Comparison of ENCODE assay signal across 11 cellular contexts in genomic region chr9:16625106-16625505, GRCh38.
DNase-seq lines count a peak whose midpoint lies in the region; ATAC-seq and TF ChIP-seq lines count a peak whose summit lies in the region.
"Had no signal": no experiment of that assay in that cellular context is flagged by ENCODE, and none has a peak within 500 bp of the region (broad histone marks: within the 10 kb centered on the region; RNA-seq: fewer than 3 reads in every experiment).

No MANE protein-coding gene starts in this region.

- peak; percentile 39 to 54; a peak in 2 of 4 replicates for TF ChIP-seq EP300 in SK-N-SH (IDR thresholded peaks at IDR 0.05; ENCODE audit: borderline replicate concordance in 1 of 2, low read depth in 1 of 2, low read length in 1 of 2)

- no peak overlapping the region for H3K27ac ChIP-seq in GM23338 (ENCODE audit: low read depth)
- peak overlapping the region; percentile 83 to 86; a peak in 3 of 4 replicates for H3K27ac ChIP-seq in SK-N-SH (ENCODE audit: low read depth in 2 of 2, low read length in 1 of 2)
- no peak overlapping the region for H3K27ac ChIP-seq in smooth muscle cell (ENCODE audit: low read depth)
- no peak overlapping the region for H3K27ac ChIP-seq in foreskin keratinocyte

- H3K36me3 Mint-ChIP-seq in GM23338 (ENCODE audit: low read depth): no peaks in the 10 kb centered on the region

- H3K4me3 ChIP-seq in GM23338: no peak overlapping the region
- no peak overlapping the region for H3K4me3 ChIP-seq in SK-N-SH (ENCODE audit: low read depth in 2 of 2, low read length in 1 of 2)
- H3K4me3 ChIP-seq in smooth muscle cell: no peak overlapping the region

- no peak for TF ChIP-seq CTCF in GM23338 (conservative IDR thresholded peaks at IDR 0.05; ENCODE audit: low read depth in 2 of 2)
- no peak for TF ChIP-seq CTCF in SK-N-SH (IDR thresholded peaks at IDR 0.05)
- no peak for TF ChIP-seq CTCF in smooth muscle cell (IDR thresholded peaks at IDR 0.05; ENCODE audit: borderline replicate concordance, insufficient read depth, poor library complexity, severe bottlenecking)
- no peak for TF ChIP-seq CTCF in foreskin keratinocyte (conservative IDR thresholded peaks at IDR 0.05)

- H3K9me3 Mint-ChIP-seq in GM23338: no peaks in the 10 kb centered on the region
- H3K9me3 Mint-ChIP-seq: activated CD8-positive, alpha-beta T cell treated with anti-CD3 and anti-CD28 coated beads for 36 hours; activated naive CD8-positive, alpha-beta T cell treated with anti-CD3 and anti-CD28 coated beads, Interleukin-2, amount 50 U/mL, for 24 hours had no signal

- H3K4me1 ChIP-seq in GM23338 (ENCODE audit: insufficient read depth): peaks cover 49% of the 10 kb centered on the region
- peaks cover 30 to 44% of the 10 kb centered on the region in 2 experiments for H3K4me1 ChIP-seq in SK-N-SH (ENCODE audit: control insufficient read depth in 1 of 2, insufficient read depth in 2 of 2, low read depth in 1 of 2, low read length in 1 of 2)
- peaks cover 36% of the 10 kb centered on the region for H3K4me1 ChIP-seq in smooth muscle cell (ENCODE audit: low read depth)
- peaks cover 5% of the 10 kb centered on the region for H3K4me1 ChIP-seq in foreskin keratinocyte

- H3K4me3 Mint-ChIP-seq in GM23338: no peak overlapping the region
- H3K4me3 Mint-ChIP-seq: activated CD8-positive, alpha-beta T cell treated with anti-CD3 and anti-CD28 coated beads for 36 hours; activated naive CD8-positive, alpha-beta T cell treated with anti-CD3 and anti-CD28 coated beads, Interleukin-2, amount 50 U/mL, for 24 hours had no signal

- H3K27me3 Mint-ChIP-seq in GM23338 (ENCODE audit: insufficient read depth, low read depth, poor library complexity): no peaks in the 10 kb centered on the region
- H3K27me3 Mint-ChIP-seq: activated CD8-positive, alpha-beta T cell treated with anti-CD3 and anti-CD28 coated beads for 36 hours; activated naive CD8-positive, alpha-beta T cell treated with anti-CD3 and anti-CD28 coated beads, Interleukin-2, amount 50 U/mL, for 24 hours had no signal

- H3K27me3 ChIP-seq in GM23338 (ENCODE audit: insufficient read depth) (no peaks in the 10 kb centered on the region), SK-N-SH (ENCODE audit: insufficient read depth) (no peaks in the 10 kb centered on the region), smooth muscle cell (ENCODE audit: low read depth) (no peaks in the 10 kb centered on the region), foreskin keratinocyte (peaks cover 4% of the 10 kb centered on the region)

- H4K20me1 ChIP-seq in GM23338 (replicated peaks; ENCODE audit: insufficient read depth) (no peaks in the 10 kb centered on the region), SK-N-SH (ENCODE audit: insufficient read depth) (no peaks in the 10 kb centered on the region), smooth muscle cell (ENCODE audit: low read depth) (no peaks in the 10 kb centered on the region)

- H3K9ac ChIP-seq in SK-N-SH (peak overlapping the region; percentile 16; the same call in 1 of the 2 replicates), smooth muscle cell (ENCODE audit: low read depth) (no peak overlapping the region)

- CTCF ChIA-PET in SK-N-SH (lab: Yijun Ruan, JAX): interaction anchor here (0.6 kb wide), 1 partner anchor 729 kb away, joined by 3 read pairs; no protein-coding TSS in a partner anchor

- peak overlapping the region; percentile 18; the same call in 1 of the 2 replicates for H3K27ac Mint-ChIP-seq in GM23338
- H3K27ac Mint-ChIP-seq: activated CD8-positive, alpha-beta T cell treated with anti-CD3 and anti-CD28 coated beads for 36 hours; activated naive CD8-positive, alpha-beta T cell treated with anti-CD3 and anti-CD28 coated beads, Interleukin-2, amount 50 U/mL, for 24 hours had no signal

- H3F3A ChIP-seq in GM23338 (replicated peaks; ENCODE audit: low read depth): no peaks in the 10 kb centered on the region
- peaks cover 35% of the 10 kb centered on the region for H3F3A ChIP-seq in SK-N-SH (replicated peaks; ENCODE audit: insufficient read depth)
- H3F3A ChIP-seq in smooth muscle cell (ENCODE audit: low read depth): peaks cover 30% of the 10 kb centered on the region

- DNase-seq in GM23338 (ENCODE audit: low spot score) (no peak), SK-N-SH (no peak), left kidney (ENCODE audit: low read depth, low spot score) (peak; percentile 40), smooth muscle cell (lab: John Stamatoyannopoulos, UW; ENCODE audit: unreplicated experiment) (no peak), foreskin keratinocyte (no peak), COLO829 (ENCODE audit: low spot score) (no peak)
- DNase-seq: activated CD8-positive, alpha-beta T cell treated with anti-CD3 and anti-CD28 coated beads for 36 hours; activated naive CD8-positive, alpha-beta T cell treated with anti-CD3 and anti-CD28 coated beads, Interleukin-2, amount 50 U/mL, for 24 hours; kidney; NCI-H524 had no signal

- POLR2A ChIA-PET in SK-N-SH (lab: Yijun Ruan, JAX): no interaction called here

- WGBS in SK-N-SH (ENCODE audit: low lambda C conversion rate): 18% methylated on average over 3 of the region's 3 CpGs
- WGBS in smooth muscle cell (ENCODE audit: low lambda C conversion rate): 95% methylated on average over 3 of the region's 3 CpGs

- H3K79me2 ChIP-seq in GM23338 (replicated peaks; ENCODE audit: insufficient read depth): peaks cover 13% of the 10 kb centered on the region
- peaks cover 42% of the 10 kb centered on the region for H3K79me2 ChIP-seq in SK-N-SH (ENCODE audit: insufficient read depth)
- no peaks in the 10 kb centered on the region for H3K79me2 ChIP-seq in smooth muscle cell (ENCODE audit: low read depth)

- no peaks in the 10 kb centered on the region for H3K36me3 ChIP-seq in GM23338 (ENCODE audit: insufficient read depth)
- H3K36me3 ChIP-seq in SK-N-SH (replicated peaks in 1 of 2; ENCODE audit: control insufficient read depth in 1 of 2, insufficient read depth in 2 of 2, low read length in 1 of 2): no peaks in the 10 kb centered on the region
- H3K36me3 ChIP-seq in smooth muscle cell (ENCODE audit: low read depth): no peaks in the 10 kb centered on the region

- H3K4me1 Mint-ChIP-seq in GM23338: peaks cover 75% of the 10 kb centered on the region
- H3K4me1 Mint-ChIP-seq: activated naive CD8-positive, alpha-beta T cell treated with anti-CD3 and anti-CD28 coated beads, Interleukin-2, amount 50 U/mL, for 24 hours had no signal

- H3K9me3 ChIP-seq in SK-N-SH (no peaks in the 10 kb centered on the region), smooth muscle cell (replicated peaks; ENCODE audit: low read depth) (no peaks in the 10 kb centered on the region)

- H3K4me2 ChIP-seq in GM23338 (peak overlapping the region; percentile 56; the same call in 1 of the 2 replicates), SK-N-SH (peak overlapping the region; percentile 57), smooth muscle cell (peak overlapping the region; percentile 77)

- no peak for TF ChIP-seq RAD21 in SK-N-SH (IDR thresholded peaks at IDR 0.05; ENCODE audit: low read length)

- H2AFZ ChIP-seq in GM23338: no peak overlapping the region
- H2AFZ ChIP-seq in SK-N-SH (ENCODE audit: low read depth): no peak overlapping the region
- no peak overlapping the region for H2AFZ ChIP-seq in smooth muscle cell (ENCODE audit: low read depth)

- H3K9me2 ChIP-seq in GM23338 (ENCODE audit: insufficient read depth): no peaks in the 10 kb centered on the region
- no peaks in the 10 kb centered on the region for H3K9me2 ChIP-seq in SK-N-SH

- ATAC-seq in GM23338: no peak
- no peak for ATAC-seq in HG02571 (IDR thresholded peaks at IDR 0.05; ENCODE audit: unreplicated experiment)
- ATAC-seq in foreskin keratinocyte: no peak
- ATAC-seq: activated CD8-positive, alpha-beta T cell treated with anti-CD3 and anti-CD28 coated beads for 36 hours; activated naive CD8-positive, alpha-beta T cell treated with anti-CD3 and anti-CD28 coated beads, Interleukin-2, amount 50 U/mL, for 24 hours had no signal

TF ChIP-seq in GM23338, 12 proteins besides CTCF, POLR2A, EP300 and RAD21 (continues in another document):
- TF ChIP-seq, protein P1, sequence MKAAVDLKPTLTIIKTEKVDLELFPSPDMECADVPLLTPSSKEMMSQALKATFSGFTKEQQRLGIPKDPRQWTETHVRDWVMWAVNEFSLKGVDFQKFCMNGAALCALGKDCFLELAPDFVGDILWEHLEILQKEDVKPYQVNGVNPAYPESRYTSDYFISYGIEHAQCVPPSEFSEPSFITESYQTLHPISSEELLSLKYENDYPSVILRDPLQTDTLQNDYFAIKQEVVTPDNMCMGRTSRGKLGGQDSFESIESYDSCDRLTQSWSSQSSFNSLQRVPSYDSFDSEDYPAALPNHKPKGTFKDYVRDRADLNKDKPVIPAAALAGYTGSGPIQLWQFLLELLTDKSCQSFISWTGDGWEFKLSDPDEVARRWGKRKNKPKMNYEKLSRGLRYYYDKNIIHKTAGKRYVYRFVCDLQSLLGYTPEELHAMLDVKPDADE (IDR thresholded peaks at IDR 0.05): no peak
- no peak for TF ChIP-seq ZNF331 (CRISPR knock-in tag; IDR thresholded peaks at IDR 0.05; ENCODE audit: low read depth)
- TF ChIP-seq STAT1 (IDR thresholded peaks at IDR 0.05; ENCODE audit: unreplicated experiment): no peak

TF ChIP-seq in SK-N-SH, 30 proteins besides CTCF, POLR2A, EP300 and RAD21:
- TF ChIP-seq TCF12 (IDR thresholded peaks at IDR 0.05) (peak; percentile 60), YY1 (IDR thresholded peaks at IDR 0.05; ENCODE audit: low read depth) (no peak), JUND (IDR thresholded peaks at IDR 0.05) (no peak), MEF2A (IDR thresholded peaks at IDR 0.05; ENCODE audit: borderline replicate concordance, low read depth) (0 out of 2 replicates have a peak, but pooled peaks have one; percentile 18), MXI1 (IDR thresholded peaks at IDR 0.05; ENCODE audit: low read depth, low read length) (no peak)

Comparison
In these comparisons a context has a peak if more than half of its experiments do, and no peak if none do; other contexts are left out.
1. H3K27ac ChIP-seq: peak in SK-N-SH (2 of 2); none in GM23338 (single experiment), smooth muscle cell (single experiment) and foreskin keratinocyte (single experiment).
2. Peak in every context shown above with its lines, with median percentiles within 50 percentile points of each other: H3K4me2 ChIP-seq.